22 cellular contexts compared by ENCODE assay signal in the genomic region with DNA sequence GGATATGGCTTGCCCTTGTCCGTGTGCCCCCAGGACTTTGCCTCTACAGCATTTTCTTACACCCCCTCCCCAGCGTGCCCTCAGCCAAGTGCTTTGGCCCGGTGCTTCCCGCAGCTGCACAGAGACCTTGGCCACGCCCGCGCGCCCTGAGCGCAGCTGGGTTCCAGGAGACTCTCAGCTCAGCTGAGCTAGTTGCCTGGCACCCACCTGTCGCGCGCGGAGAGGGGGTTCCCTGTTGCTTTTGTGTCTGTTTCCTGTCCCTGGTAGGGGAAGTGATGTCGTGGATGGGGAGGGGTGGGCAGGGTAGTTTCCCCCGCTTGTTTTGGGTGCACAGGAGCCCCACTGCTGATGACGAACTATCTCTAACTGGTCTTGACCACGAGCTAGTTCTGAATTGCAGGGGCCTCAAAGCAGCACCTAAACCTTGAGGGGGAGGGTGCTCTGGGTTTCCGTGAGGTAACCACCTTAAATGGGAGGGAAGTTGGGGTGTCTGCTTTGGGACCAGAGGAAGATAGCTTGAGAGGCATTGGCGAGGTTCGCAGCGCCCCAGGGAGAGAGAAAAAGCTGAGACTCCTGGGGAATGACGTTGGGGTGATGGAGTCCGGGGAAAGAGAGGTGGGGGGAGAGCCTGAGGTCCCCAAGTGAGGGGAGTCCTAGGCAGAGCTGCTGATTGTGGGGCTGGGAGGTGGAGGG. TPM values are rescaled to one million over a fixed set of nuclear protein-coding genes. Genes with fewer than 3 reads are reported as not detected.
DNase-seq lines count a peak whose midpoint lies in the region; ATAC-seq and TF ChIP-seq lines count a peak whose summit lies in the region.
"Had no signal": no experiment of that assay in that cellular context is flagged by ENCODE, and none has a peak within 500 bp of the region (broad histone marks: within the 10 kb centered on the region; RNA-seq: fewer than 3 reads in every experiment).

No MANE protein-coding gene starts in this region.

- H3K4me3 ChIP-seq in osteoblast (ENCODE audit: insufficient read depth, low read length) = no peak overlapping the region
- H3K4me3 ChIP-seq: K562, pancreas, skin epidermis had no signal

- H3K79me2 ChIP-seq in osteoblast (ENCODE audit: insufficient read depth, low read length) = no peaks in the 10 kb centered on the region

- no peak overlapping the region for H3K27ac ChIP-seq in osteoblast (ENCODE audit: low read depth, low read length)
- H3K27ac ChIP-seq: pancreas, skin epidermis had no signal

- H3K36me3 Mint-ChIP-seq in activated CD4-positive, alpha-beta T cell treated with anti-CD3 and anti-CD28 coated beads for 36 hours (ENCODE audit: low read depth) = peaks cover 1% of the 10 kb centered on the region
- peaks cover 12% of the 10 kb centered on the region for H3K36me3 Mint-ChIP-seq in activated CD4-positive, alpha-beta T cell treated with anti-CD3 and anti-CD28 coated beads, Interleukin-2, amount 10 ng/mL, durations not matched to agents 24 days and 14 days (ENCODE audit: low read depth)
- H3K36me3 Mint-ChIP-seq in glutamatergic neuron (ENCODE audit: unreplicated experiment) = peaks cover 4% of the 10 kb centered on the region

- peaks cover 2% of the 10 kb centered on the region for H3K9me3 Mint-ChIP-seq in activated CD4-positive, alpha-beta T cell treated with anti-CD3 and anti-CD28 coated beads for 36 hours (ENCODE audit: low read depth)
- peaks cover 13% of the 10 kb centered on the region for H3K9me3 Mint-ChIP-seq in activated CD4-positive, alpha-beta T cell treated with anti-CD3 and anti-CD28 coated beads, Interleukin-2, amount 10 ng/mL, durations not matched to agents 24 days and 14 days
- peaks cover 2% of the 10 kb centered on the region for H3K9me3 Mint-ChIP-seq in glutamatergic neuron (ENCODE audit: unreplicated experiment)
- H3K9me3 Mint-ChIP-seq: stimulated activated naive CD8-positive, alpha-beta T cell treated with anti-CD3 and anti-CD28 coated beads, Interleukin-15, Interleukin-2, amounts not matched to agents 100 ng/mL and 50 ng/mL, for 24 hours had no signal

- H3K4me3 Mint-ChIP-seq in activated CD4-positive, alpha-beta T cell treated with anti-CD3 and anti-CD28 coated beads for 36 hours = no peak overlapping the region
- no peak overlapping the region for H3K4me3 Mint-ChIP-seq in activated CD4-positive, alpha-beta T cell treated with anti-CD3 and anti-CD28 coated beads, Interleukin-2, amount 10 ng/mL, durations not matched to agents 24 days and 14 days
- H3K4me3 Mint-ChIP-seq in glutamatergic neuron (ENCODE audit: unreplicated experiment) = peak overlapping the region; percentile 59
- H3K4me3 Mint-ChIP-seq: stimulated activated naive CD8-positive, alpha-beta T cell treated with anti-CD3 and anti-CD28 coated beads, Interleukin-15, Interleukin-2, amounts not matched to agents 100 ng/mL and 50 ng/mL, for 24 hours had no signal

- peaks cover 3% of the 10 kb centered on the region for H4K20me1 ChIP-seq in osteoblast (ENCODE audit: insufficient read depth, low read length)

- H3K27me3 ChIP-seq in osteoblast (ENCODE audit: insufficient read depth, low read length) = peaks cover 75% of the 10 kb centered on the region

- DNase-seq in activated CD4-positive, alpha-beta T cell treated with anti-CD3 and anti-CD28 coated beads for 36 hours = peak; percentile 22
- DNase-seq in activated CD4-positive, alpha-beta T cell treated with anti-CD3 and anti-CD28 coated beads, Interleukin-2, amount 10 ng/mL, durations not matched to agents 24 days and 14 days = no peak
- DNase-seq in NCI-H1417 (lab: John Stamatoyannopoulos, UW) = peak in 2 of 3 experiments; percentile 90 to 95
- no peak for DNase-seq in glutamatergic neuron
- peak; percentile 79 for DNase-seq in osteoblast (ENCODE audit: insufficient read length, low spot score, missing footprints)
- DNase-seq in inferior parietal cortex (ENCODE audit: extremely low spot score) = no peak
- DNase-seq in H4 (ENCODE audit: low spot score) = no peak
- DNase-seq: aorta, Caco-2, cortex of kidney, erythroblast, GF-D8, NCI-H1436 treated with DMSO at 0.1 percent for 48 hours, OCI-M1 had no signal

- H3K4me2 ChIP-seq in osteoblast (ENCODE audit: insufficient read depth, low read length) = no peak overlapping the region

- H3K27ac Mint-ChIP-seq in activated CD4-positive, alpha-beta T cell treated with anti-CD3 and anti-CD28 coated beads for 36 hours = no peak overlapping the region
- no peak overlapping the region for H3K27ac Mint-ChIP-seq in activated CD4-positive, alpha-beta T cell treated with anti-CD3 and anti-CD28 coated beads, Interleukin-2, amount 10 ng/mL, durations not matched to agents 24 days and 14 days
- H3K27ac Mint-ChIP-seq in glutamatergic neuron (ENCODE audit: unreplicated experiment) = no peak overlapping the region
- H3K27ac Mint-ChIP-seq: activated T-helper 2 cell treated with anti-CD3 and anti-CD28 coated beads, Interferon-gamma antibody, Interleukin-2, Interleukin-4, amounts not matched to agents 10 μg/mL and 5 μg/mL and 100 μg/mL, durations not matched to agents 14 hours and 24 hours and 36 hours; stimulated activated naive CD8-positive, alpha-beta T cell treated with anti-CD3 and anti-CD28 coated beads, Interleukin-15, Interleukin-2, amounts not matched to agents 100 ng/mL and 50 ng/mL, for 24 hours had no signal

- H3K4me1 ChIP-seq in osteoblast (ENCODE audit: insufficient read depth, low read length) = no peaks in the 10 kb centered on the region
- H3K4me1 ChIP-seq: pancreas had no signal

- peaks cover 62% of the 10 kb centered on the region for H3K27me3 Mint-ChIP-seq in activated CD4-positive, alpha-beta T cell treated with anti-CD3 and anti-CD28 coated beads for 36 hours
- H3K27me3 Mint-ChIP-seq in activated CD4-positive, alpha-beta T cell treated with anti-CD3 and anti-CD28 coated beads, Interleukin-2, amount 10 ng/mL, durations not matched to agents 24 days and 14 days = peaks cover 67% of the 10 kb centered on the region
- peaks cover 37% of the 10 kb centered on the region for H3K27me3 Mint-ChIP-seq in glutamatergic neuron (ENCODE audit: unreplicated experiment)

- H3K36me3 ChIP-seq in osteoblast (ENCODE audit: insufficient read depth, low read length) = no peaks in the 10 kb centered on the region
- H3K36me3 ChIP-seq: pancreas had no signal

- TF ChIP-seq CTCF in glutamatergic neuron (IDR thresholded peaks at IDR 0.05; ENCODE audit: partially characterized antibody, unreplicated experiment) = no peak
- TF ChIP-seq CTCF in osteoblast (IDR thresholded peaks at IDR 0.05; ENCODE audit: extremely low read depth, low read depth, low read length) = no peak

- intact Hi-C loops in activated CD4-positive, alpha-beta T cell treated with anti-CD3 and anti-CD28 coated beads for 36 hours (cut with DNase I, micrococcal nuclease) = loop anchor here (5.0 to 10.0 kb wide), 2 partner anchors 106 to 108 kb away; no protein-coding TSS in a partner anchor
- intact Hi-C loops in activated CD4-positive, alpha-beta T cell treated with anti-CD3 and anti-CD28 coated beads, Interleukin-2, amount 10 ng/mL, durations not matched to agents 24 days and 14 days (cut with micrococcal nuclease) = loop anchor here (5.0 kb wide), 1 partner anchor 106 kb away; no protein-coding TSS in a partner anchor

- no peak overlapping the region for H2AFZ ChIP-seq in osteoblast (ENCODE audit: low read length)

- no peaks in the 10 kb centered on the region for H3K9me3 ChIP-seq in osteoblast (ENCODE audit: low read depth, low read length)
- H3K9me3 ChIP-seq: pancreas had no signal

- peaks cover 4% of the 10 kb centered on the region for H3K4me1 Mint-ChIP-seq in activated CD4-positive, alpha-beta T cell treated with anti-CD3 and anti-CD28 coated beads for 36 hours
- H3K4me1 Mint-ChIP-seq in activated CD4-positive, alpha-beta T cell treated with anti-CD3 and anti-CD28 coated beads, Interleukin-2, amount 10 ng/mL, durations not matched to agents 24 days and 14 days = peaks cover 4% of the 10 kb centered on the region
- peaks cover 3% of the 10 kb centered on the region for H3K4me1 Mint-ChIP-seq in glutamatergic neuron (ENCODE audit: low read depth, unreplicated experiment)

- CTCF ChIA-PET in activated CD4-positive, alpha-beta T cell treated with anti-CD3 and anti-CD28 coated beads for 36 hours (lab: Charles Lee) = no interaction called here

- POLR2A ChIA-PET in activated CD4-positive, alpha-beta T cell treated with anti-CD3 and anti-CD28 coated beads for 36 hours (lab: Charles Lee) = no interaction called here

- ATAC-seq in activated CD4-positive, alpha-beta T cell treated with anti-CD3 and anti-CD28 coated beads for 36 hours = no peak
- no peak for ATAC-seq in HG02970 (IDR thresholded peaks at IDR 0.05; ENCODE audit: low FRiP score, unreplicated experiment)
- ATAC-seq: K562, pancreas had no signal

RNA-seq across cellular contexts. Expression of a gene that starts 1.5 kb away (rescaled TPM):
- total RNA-seq in activated CD4-positive, alpha-beta T cell treated with anti-CD3 and anti-CD28 coated beads for 36 hours = not detected
- not detected in 2 replicates for total RNA-seq in activated CD4-positive, alpha-beta T cell treated with anti-CD3 and anti-CD28 coated beads, Interleukin-2, amount 10 ng/mL, durations not matched to agents 24 days and 14 days
- total RNA-seq in glutamatergic neuron (ENCODE audit: unreplicated experiment) = not detected
- total RNA-seq in osteoblast = not detected in 2 replicates
- not detected in 2 replicates for total RNA-seq in H4 (2014; rRNA removed; shearing (Covaris generic))
- total RNA-seq: activated T-helper 2 cell treated with anti-CD3 and anti-CD28 coated beads, Interferon-gamma antibody, Interleukin-2, Interleukin-4, amounts not matched to agents 10 μg/mL and 5 μg/mL and 100 μg/mL, durations not matched to agents 14 hours and 24 hours and 36 hours; glomerular endothelial cell; K562; NCI-H460 had no signal

Comparison
In these comparisons a context has a peak if more than half of its experiments do, and no peak if none do; other contexts are left out.
1. DNase-seq: peak in activated CD4-positive, alpha-beta T cell treated with anti-CD3 and anti-CD28 coated beads for 36 hours (single experiment), NCI-H1417 (2 of 3) and osteoblast (single experiment); none in activated CD4-positive, alpha-beta T cell treated with anti-CD3 and anti-CD28 coated beads, Interleukin-2, amount 10 ng/mL, durations not matched to agents 24 days and 14 days (single experiment), glutamatergic neuron (single experiment), inferior parietal cortex (single experiment) and H4 (single experiment).